In genomic region chr15:35182841-35183479, GRCh38 we compare ENCODE assay signal across 2 cellular contexts.
A peak's percentile ranks its signal among the peaks of the same experiment; 100 is the strongest.
TF ChIP-seq lines count a peak whose summit lies in the region.

No MANE protein-coding gene starts in this region.

TF ChIP-seq in GM23338, 12 proteins besides CTCF, POLR2A, EP300 and RAD21:
- TF ChIP-seq NANOG (IDR thresholded peaks at IDR 0.05; ENCODE audit: borderline replicate concordance) (peak; percentile 91), JUNB (IDR thresholded peaks at IDR 0.05; ENCODE audit: unreplicated experiment) (no peak)

TF ChIP-seq in H1, 55 proteins besides CTCF, POLR2A, EP300 and RAD21:
- TF ChIP-seq ATF3 (IDR thresholded peaks at IDR 0.05; ENCODE audit: insufficient read depth, low read depth, low read length), result no peak
- peak; percentile 86 for TF ChIP-seq CHD7 (IDR thresholded peaks at IDR 0.05; ENCODE audit: insufficient replicate concordance, low read length)
- no peak for TF ChIP-seq CBX8 (IDR thresholded peaks at IDR 0.05; ENCODE audit: borderline replicate concordance, low read depth, low read length)
- peak; percentile 97 for TF ChIP-seq NANOG (IDR thresholded peaks at IDR 0.05; ENCODE audit: insufficient read depth, low read depth, low read length, poor library complexity, severe bottlenecking)
- no peak for TF ChIP-seq SUZ12 (IDR thresholded peaks at IDR 0.05; ENCODE audit: low read length)
- no peak for TF ChIP-seq KDM4A (IDR thresholded peaks at IDR 0.05; ENCODE audit: low read depth, low read length, severe bottlenecking)
- TF ChIP-seq GTF2F1 (IDR thresholded peaks at IDR 0.05; ENCODE audit: borderline replicate concordance, low read depth, low read length), result no peak
- TF ChIP-seq BACH1 (IDR thresholded peaks at IDR 0.05; ENCODE audit: low read length), result no peak
- TF ChIP-seq BRCA1 (IDR thresholded peaks at IDR 0.05; ENCODE audit: low read depth, low read length), result no peak
- TF ChIP-seq SIX5 (IDR thresholded peaks at IDR 0.05; ENCODE audit: low read depth, low read length), result no peak
- no peak for TF ChIP-seq RNF2 (IDR thresholded peaks at IDR 0.05; ENCODE audit: borderline replicate concordance, low read depth, low read length, missing control alignments, poor library complexity, severe bottlenecking)
- no peak for TF ChIP-seq CEBPB (IDR thresholded peaks at IDR 0.05; ENCODE audit: low read depth, low read length)
- no peak for TF ChIP-seq TAF1 (IDR thresholded peaks at IDR 0.05; ENCODE audit: low read depth, low read length)
- TF ChIP-seq RFX5 (IDR thresholded peaks at IDR 0.05; ENCODE audit: borderline replicate concordance, low read depth, low read length), result no peak
- no peak for TF ChIP-seq SAP30 (IDR thresholded peaks at IDR 0.05; ENCODE audit: insufficient read depth, insufficient replicate concordance, low read length)
- no peak for TF ChIP-seq POU5F1 (IDR thresholded peaks at IDR 0.05; ENCODE audit: low read depth, low read length)
- TF ChIP-seq E2F6 (IDR thresholded peaks at IDR 0.05), result no peak
- no peak for TF ChIP-seq MAFK (IDR thresholded peaks at IDR 0.05; ENCODE audit: low read depth, low read length)
- peak; percentile 81; the same call in 1 of the 2 replicates for TF ChIP-seq TEAD4 (IDR thresholded peaks at IDR 0.05; ENCODE audit: low read depth, low read length)
- peak; percentile 35; the same call in 1 of the 2 replicates for TF ChIP-seq EGR1 (IDR thresholded peaks at IDR 0.05; ENCODE audit: borderline replicate concordance, low read depth, low read length)
- TF ChIP-seq SP1 (IDR thresholded peaks at IDR 0.05; ENCODE audit: low read depth, low read length), result 0 out of 2 replicates have a peak, but pooled peaks have one; percentile 53
- no peak for TF ChIP-seq SIRT6 (IDR thresholded peaks at IDR 0.05; ENCODE audit: low read length)
- no peak for TF ChIP-seq SP2 (IDR thresholded peaks at IDR 0.05; ENCODE audit: low read length)
- TF ChIP-seq CBX5 (IDR thresholded peaks at IDR 0.05; ENCODE audit: low read depth, low read length), result no peak
- no peak for TF ChIP-seq ZNF274 (IDR thresholded peaks at IDR 0.05; ENCODE audit: borderline replicate concordance, extremely low read depth, low read length)
- no peak for TF ChIP-seq USF2 (IDR thresholded peaks at IDR 0.05; ENCODE audit: low read length)
- no peak for TF ChIP-seq ATF2 (IDR thresholded peaks at IDR 0.05; ENCODE audit: low read length)
- TF ChIP-seq YY1 (IDR thresholded peaks at IDR 0.05; ENCODE audit: low read depth, low read length), result no peak
- TF ChIP-seq SIN3A (conservative IDR thresholded peaks at IDR 0.05 in 1 of 2, IDR thresholded peaks at IDR 0.05 in 1 of 2; ENCODE audit: low read depth in 1 of 2, low read length in 2 of 2), result no peak
- no peak for TF ChIP-seq SRF (IDR thresholded peaks at IDR 0.05; ENCODE audit: low read depth, low read length)
- TF ChIP-seq POLR2AphosphoS5 (IDR thresholded peaks at IDR 0.05; ENCODE audit: low read depth, low read length), result no peak
- TF ChIP-seq TAF7 (optimal IDR thresholded peaks at IDR 0.05; ENCODE audit: borderline replicate concordance, low read depth, low read length), result no peak
- TF ChIP-seq HDAC6 (IDR thresholded peaks at IDR 0.05; ENCODE audit: low read depth, low read length), result no peak
- no peak for TF ChIP-seq NRF1 (IDR thresholded peaks at IDR 0.05; ENCODE audit: low read depth, low read length)
- TF ChIP-seq CHD1 (IDR thresholded peaks at IDR 0.05; ENCODE audit: low read depth, low read length), result no peak
- TF ChIP-seq RBBP5 (IDR thresholded peaks at IDR 0.05; ENCODE audit: borderline replicate concordance, low read depth, low read length), result no peak
- no peak for TF ChIP-seq JUN (IDR thresholded peaks at IDR 0.05; ENCODE audit: low read depth, low read length)
- no peak for TF ChIP-seq RXRA (IDR thresholded peaks at IDR 0.05; ENCODE audit: insufficient read depth, low read depth, low read length)
- no peak for TF ChIP-seq JUND (IDR thresholded peaks at IDR 0.05; ENCODE audit: low read length)
- no peak for TF ChIP-seq TCF12 (IDR thresholded peaks at IDR 0.05; ENCODE audit: low read depth, low read length)
- no peak for TF ChIP-seq EZH2 (IDR thresholded peaks at IDR 0.05; ENCODE audit: low read depth, low read length, severe bottlenecking)
- TF ChIP-seq HDAC2 (IDR thresholded peaks at IDR 0.05; ENCODE audit: borderline replicate concordance in 1 of 2, low read depth in 2 of 2, low read length in 2 of 2), result peak; percentile 71 to 95
- no peak for TF ChIP-seq KDM1A (IDR thresholded peaks at IDR 0.05; ENCODE audit: borderline replicate concordance, low read length)
- TF ChIP-seq CHD2 (IDR thresholded peaks at IDR 0.05; ENCODE audit: low read length), result no peak
- TF ChIP-seq GABPA (IDR thresholded peaks at IDR 0.05; ENCODE audit: borderline replicate concordance, insufficient read depth, low read length), result no peak
- no peak for TF ChIP-seq MAX (IDR thresholded peaks at IDR 0.05)
- TF ChIP-seq ASH2L (IDR thresholded peaks at IDR 0.05; ENCODE audit: low read length), result no peak
- TF ChIP-seq KDM5A (IDR thresholded peaks at IDR 0.05; ENCODE audit: low read length), result no peak
- TF ChIP-seq BCL11A (IDR thresholded peaks at IDR 0.05; ENCODE audit: low read depth in 2 of 2, low read length in 2 of 2), result peak; percentile 54 to 87
- TF ChIP-seq SP4 (IDR thresholded peaks at IDR 0.05; ENCODE audit: low read length), result no peak
- TF ChIP-seq CREB1 (IDR thresholded peaks at IDR 0.05), result no peak
- TF ChIP-seq PHF8 (conservative IDR thresholded peaks at IDR 0.05; ENCODE audit: low read depth, low read length), result no peak
- TF ChIP-seq TBP (IDR thresholded peaks at IDR 0.05; ENCODE audit: low read depth, low read length), result no peak
